ENCODE assay signal across 16 cellular contexts in the genomic region with DNA sequence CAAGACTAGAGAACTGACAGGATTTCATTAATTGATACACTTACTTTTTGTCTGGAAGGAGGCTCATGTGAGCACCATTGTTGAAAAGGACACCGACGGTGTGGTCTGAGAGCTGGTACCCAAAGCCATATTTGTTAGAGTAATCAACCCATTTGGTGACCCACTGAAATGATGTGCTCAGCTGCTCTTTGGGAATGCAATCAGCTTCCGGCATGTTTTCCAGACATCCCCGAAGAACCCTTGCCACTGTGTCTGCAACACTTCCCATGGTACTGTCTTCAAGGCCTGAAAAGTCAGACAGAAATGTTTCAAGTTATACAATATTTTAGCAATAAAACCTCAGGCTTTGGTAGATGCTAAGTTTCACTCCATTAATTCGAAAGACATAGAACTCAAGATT. TPM values are rescaled to one million over a fixed set of nuclear protein-coding genes. Genes with fewer than 3 reads are reported as not detected.
A peak's percentile ranks its signal among the peaks of the same experiment; 100 is the strongest.
DNase-seq lines count a peak whose midpoint lies in the region; ATAC-seq and TF ChIP-seq lines count a peak whose summit lies in the region.
"Had no signal": no experiment of that assay in that cellular context is flagged by ENCODE, and none has a peak within 500 bp of the region (broad histone marks: within the 10 kb centered on the region; RNA-seq: fewer than 3 reads in every experiment).

No MANE protein-coding gene starts in this region.

- no peak overlapping the region for H3K9ac ChIP-seq in Karpas-422 (ENCODE audit: low read length)

- H3K4me1 ChIP-seq in ACC112 (ENCODE audit: control insufficient read depth, insufficient read depth, low read length, unreplicated experiment) (peaks cover 6% of the 10 kb centered on the region), RWPE2 (ENCODE audit: insufficient read depth, poor library complexity, severe bottlenecking) (peaks cover 37% of the 10 kb centered on the region), muscle layer of duodenum (ENCODE audit: control insufficient read depth in 1 of 2, insufficient read depth in 2 of 2, low read length in 2 of 2) (peaks cover 0 to 15% of the 10 kb centered on the region in 2 donors), Karpas-422 (ENCODE audit: low read length) (peaks cover 2% of the 10 kb centered on the region)

- TF ChIP-seq CTCF in RWPE2 (IDR thresholded peaks at IDR 0.05; ENCODE audit: poor library complexity, severe bottlenecking): no peak
- no peak for TF ChIP-seq CTCF in epithelial cell of esophagus (IDR thresholded peaks at IDR 0.05; ENCODE audit: insufficient read depth, low read depth, low read length, missing control alignments)

- DNase-seq in RWPE2 (ENCODE audit: low spot score): no peak
- DNase-seq in epithelial cell of esophagus (ENCODE audit: low read depth): no peak
- no peak for DNase-seq in NCI-H2107 treated with DMSO at 0.1 percent for 48 hours (lab: John Stamatoyannopoulos, UW; ENCODE audit: unreplicated experiment)
- no peak for DNase-seq in Karpas-422
- DNase-seq in EL: no peak
- DNase-seq in NCI-H2227 treated with DMSO at 0.1 percent for 48 hours (lab: John Stamatoyannopoulos, UW): no peak
- DNase-seq: activated CD4-positive, CD25-positive, alpha-beta regulatory T cell; DMS 273 treated with DMSO at 0.1 percent for 48 hours; hippocampal formation; NCI-H1105; NCI-H446 treated with DMSO at 0.1 percent for 48 hours; T-helper 1 cell; transverse colon had no signal

- no peak for ATAC-seq in RWPE2 (ENCODE audit: low read depth)

- no peaks in the 10 kb centered on the region for H3K9me2 ChIP-seq in Karpas-422 (replicated peaks; ENCODE audit: insufficient read depth, low read length)

- H4K20me1 ChIP-seq in Karpas-422 (ENCODE audit: insufficient read depth, low read depth, low read length): no peaks in the 10 kb centered on the region

- no peak overlapping the region for H3K4me2 ChIP-seq in Karpas-422 (ENCODE audit: low read depth, low read length, poor library complexity, severe bottlenecking)

- no peak overlapping the region for H2AFZ ChIP-seq in ACC112 (ENCODE audit: low read length, unreplicated experiment)
- H2AFZ ChIP-seq in Karpas-422 (ENCODE audit: low read length): no peak overlapping the region

- H3K27ac ChIP-seq in ACC112 (ENCODE audit: low read depth, low read length) (no peak overlapping the region), RWPE2 (ENCODE audit: poor library complexity, severe bottlenecking) (peak overlapping the region; percentile 82), muscle layer of duodenum (ENCODE audit: low read length) (no peak overlapping the region), Karpas-422 (ENCODE audit: low read length) (no peak overlapping the region)

- H3K4me3 ChIP-seq in ACC112 (ENCODE audit: low read depth, low read length): peak overlapping the region; percentile 90
- H3K4me3 ChIP-seq in RWPE2 (ENCODE audit: severe bottlenecking): no peak overlapping the region
- H3K4me3 ChIP-seq in epithelial cell of esophagus (ENCODE audit: low read length): peak overlapping the region; percentile 16
- peak overlapping the region; percentile 87 to 91 for H3K4me3 ChIP-seq in muscle layer of duodenum (ENCODE audit: low read depth in 1 of 2, low read length in 2 of 2)
- H3K4me3 ChIP-seq in Karpas-422 (ENCODE audit: low read length): no peak overlapping the region
- H3K4me3 ChIP-seq: transverse colon had no signal

- no peaks in the 10 kb centered on the region for H3K9me3 ChIP-seq in RWPE2 (ENCODE audit: severe bottlenecking)
- no peaks in the 10 kb centered on the region for H3K9me3 ChIP-seq in muscle layer of duodenum (ENCODE audit: control insufficient read depth in 1 of 2, low read length in 2 of 2)
- no peaks in the 10 kb centered on the region for H3K9me3 ChIP-seq in Karpas-422 (ENCODE audit: low read length)
- H3K9me3 ChIP-seq: transverse colon had no signal

- H3K79me2 ChIP-seq in ACC112 (ENCODE audit: control insufficient read depth, insufficient read depth, low read length, unreplicated experiment): peaks cover 32% of the 10 kb centered on the region
- no peaks in the 10 kb centered on the region for H3K79me2 ChIP-seq in Karpas-422 (ENCODE audit: low read length)

- H3K27me3 ChIP-seq in ACC112 (ENCODE audit: insufficient read depth, low read length): no peaks in the 10 kb centered on the region
- no peaks in the 10 kb centered on the region for H3K27me3 ChIP-seq in RWPE2 (ENCODE audit: insufficient read depth, poor library complexity, severe bottlenecking)
- H3K27me3 ChIP-seq in muscle layer of duodenum (ENCODE audit: low read depth, low read length): no peaks in the 10 kb centered on the region
- no peaks in the 10 kb centered on the region for H3K27me3 ChIP-seq in Karpas-422 (ENCODE audit: low read length)
- H3K27me3 ChIP-seq: transverse colon had no signal

- H3K36me3 ChIP-seq in ACC112 (ENCODE audit: insufficient read depth, low read length) (peaks cover 64% of the 10 kb centered on the region), RWPE2 (ENCODE audit: low read depth) (peaks cover 72% of the 10 kb centered on the region), muscle layer of duodenum (ENCODE audit: control insufficient read depth in 1 of 2, insufficient read depth in 2 of 2, low read length in 2 of 2) (peaks cover 31 to 38% of the 10 kb centered on the region in 2 donors), Karpas-422 (ENCODE audit: insufficient read depth, low read length) (no peaks in the 10 kb centered on the region)

RNA-seq across cellular contexts. Expression of a gene that starts 4.4 kb away (rescaled TPM):
- not detected in 2 replicates for total RNA-seq in Karpas-422 (2014; rRNA removed; shearing (Covaris generic); ENCODE audit: low replicate concordance)

RNA-seq across cellular contexts. Expression of a gene that starts 35.7 kb away (rescaled TPM):
- 17.8 and 21.4 TPM in 2 replicates for total RNA-seq in Karpas-422 (2014; rRNA removed; shearing (Covaris generic); ENCODE audit: low replicate concordance)
- total RNA-seq: osteocyte had no signal

Comparison
In these comparisons a context has a peak if more than half of its experiments do, and no peak if none do; other contexts are left out.
1. H3K4me3 ChIP-seq: peak in ACC112 (single experiment), epithelial cell of esophagus (single experiment) and muscle layer of duodenum (2 of 2); none in RWPE2 (single experiment) and Karpas-422 (single experiment).